9 cellular contexts compared by ENCODE assay signal in the genomic region with DNA sequence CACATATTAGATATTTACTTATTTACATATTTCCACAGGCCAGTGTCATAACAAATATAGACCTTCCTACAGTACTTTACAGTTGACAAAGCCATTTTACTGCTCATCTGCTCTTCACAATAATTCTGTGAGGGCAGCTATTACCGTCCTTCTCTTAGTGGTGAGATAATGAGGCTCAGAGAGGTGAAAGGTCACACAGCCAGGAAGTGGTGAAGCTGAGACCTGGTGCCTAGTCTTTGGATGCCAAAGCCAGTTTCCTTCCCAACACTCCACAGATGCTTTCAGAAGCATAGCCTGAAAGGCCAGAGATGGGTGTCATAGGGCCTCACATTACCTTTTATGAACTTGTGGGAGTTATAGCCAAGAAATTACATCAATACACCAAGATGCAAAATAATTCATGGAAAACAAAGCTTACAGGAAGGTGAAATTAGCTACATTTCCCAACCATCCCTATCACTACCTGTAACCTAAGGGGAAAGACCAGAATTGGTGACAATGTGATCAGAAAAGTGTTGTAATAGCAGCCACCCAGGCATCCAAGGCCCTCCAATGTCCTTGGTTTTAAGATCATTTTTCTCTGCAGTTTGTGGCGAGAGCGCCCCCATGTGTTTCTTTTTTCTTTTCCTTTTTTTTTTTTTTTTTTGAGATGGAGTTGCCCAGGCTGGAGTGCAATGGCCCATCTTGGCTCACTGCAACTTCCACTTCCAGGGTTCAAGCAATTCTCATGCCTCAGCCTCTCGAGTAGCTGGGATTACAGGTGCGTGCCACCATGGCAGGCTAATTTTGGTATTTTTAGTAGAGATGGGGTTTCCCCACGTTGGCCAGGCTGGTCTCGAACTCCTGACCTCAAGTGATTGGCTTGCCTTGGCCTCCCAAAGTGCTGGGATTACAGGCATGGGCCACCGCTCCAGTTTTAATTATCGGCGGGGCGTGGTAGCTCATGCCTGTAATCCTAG. TPM values are rescaled to one million over a fixed set of nuclear protein-coding genes. Genes with fewer than 3 reads are reported as not detected.
A peak's percentile ranks its signal among the peaks of the same experiment; 100 is the strongest.
DNase-seq lines count a peak whose midpoint lies in the region; ATAC-seq and TF ChIP-seq lines count a peak whose summit lies in the region.
"Had no signal": no experiment of that assay in that cellular context is flagged by ENCODE, and none has a peak within 500 bp of the region (broad histone marks: within the 10 kb centered on the region; RNA-seq: fewer than 3 reads in every experiment).

No MANE protein-coding gene starts in this region.

- WGBS in lower leg skin, 2 donors = 69% methylated on average over 11 of the region's 11 CpGs

- no peak overlapping the region for H3K4me3 ChIP-seq in lower leg skin (ENCODE audit: low read depth, poor library complexity, severe bottlenecking)
- H3K4me3 ChIP-seq: thoracic aorta had no signal

- ATAC-seq in HG03175 (IDR thresholded peaks at IDR 0.05; ENCODE audit: unreplicated experiment) (no peak), GM21529 (IDR thresholded peaks at IDR 0.05; ENCODE audit: unreplicated experiment) (no peak), GM21528 (IDR thresholded peaks at IDR 0.05; ENCODE audit: low FRiP score, unreplicated experiment) (no peak)

- TF ChIP-seq CTCF in GM12872 (IDR thresholded peaks at IDR 0.05; ENCODE audit: insufficient read depth, low read depth, low read length) (peak; percentile 46; the same call in 1 of the 3 replicates), lower leg skin (IDR thresholded peaks at IDR 0.05) (no peak)

- DNase-seq in AG20443 (ENCODE audit: low spot score) (peak; percentile 61), OCI-M1 (lab: John Stamatoyannopoulos, UW) (peak; percentile 64), fibroblast of gingiva (ENCODE audit: low read depth) (peak; percentile 21), lower leg skin (ENCODE audit: low spot score in 2 of 2) (no peak)

- intact Hi-C loops in lower leg skin (cut with DNase I; ENCODE audit: low total_unique reads) = no loop called here

- no peak for TF ChIP-seq POLR2A in lower leg skin (IDR thresholded peaks at IDR 0.05)

RNA-seq across cellular contexts. Expression of a gene that starts 26.5 kb away (rescaled TPM):
- total RNA-seq in lower leg skin = 1,000 to 10,000 TPM; 1,119 to 1,710 (median 1,561) TPM

Comparison
In these comparisons a context has a peak if more than half of its experiments do, and no peak if none do; other contexts are left out.
1. DNase-seq: peak in AG20443 (single experiment), OCI-M1 (single experiment) and fibroblast of gingiva (single experiment); none in lower leg skin (0 of 2).